In the genomic region with DNA sequence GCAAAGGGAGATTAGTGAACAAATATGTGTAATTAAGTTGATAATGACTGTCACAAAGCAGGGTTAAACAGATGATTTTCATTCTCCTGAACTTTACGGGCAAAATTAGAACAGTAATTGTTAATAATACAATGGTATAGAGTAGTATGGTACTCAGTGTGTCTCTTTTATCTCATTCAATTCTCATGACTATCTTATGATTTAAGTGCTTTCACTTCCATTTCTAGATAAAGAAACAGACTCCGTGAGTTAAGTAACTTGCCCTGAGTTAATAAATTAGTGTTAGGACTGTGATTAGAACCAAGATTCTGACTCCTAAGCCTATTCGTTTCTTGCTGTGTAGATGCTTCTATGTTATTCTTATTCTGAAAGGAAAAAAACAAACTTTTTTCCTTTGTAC, we compare ENCODE assay signal across 17 cellular contexts. TPM values are rescaled to one million over a fixed set of nuclear protein-coding genes. Genes with fewer than 3 reads are reported as not detected.
DNase-seq lines count a peak whose midpoint lies in the region; ATAC-seq and TF ChIP-seq lines count a peak whose summit lies in the region.
"Had no signal": no experiment of that assay in that cellular context is flagged by ENCODE, and none has a peak within 500 bp of the region (broad histone marks: within the 10 kb centered on the region; RNA-seq: fewer than 3 reads in every experiment).

No MANE protein-coding gene starts in this region.

- no peaks in the 10 kb centered on the region for H3K9me2 ChIP-seq in DOHH2 (replicated peaks; ENCODE audit: control insufficient read depth, low read length)

- in situ Hi-C loops in GM13977 (cut with MboI; ENCODE audit: low pct_unique_long_range_greater_than_20kb, low sequenced_read_pairs, unreplicated experiment), result no loop called here

- TF ChIP-seq CTCF in DOHH2 (IDR thresholded peaks at IDR 0.05; ENCODE audit: low read depth, low read length, poor library complexity, severe bottlenecking) (no peak), GM13977 (IDR thresholded peaks at IDR 0.05; ENCODE audit: extremely low read depth, insufficient read depth, missing control alignments) (no peak), glutamatergic neuron (IDR thresholded peaks at IDR 0.05; ENCODE audit: partially characterized antibody, unreplicated experiment) (no peak)

- no peak for ATAC-seq in memory B cell (ENCODE audit: low read depth)

- H4K20me1 ChIP-seq in DOHH2 (ENCODE audit: control insufficient read depth, insufficient read depth, low read depth, low read length), result no peaks in the 10 kb centered on the region

- H3K36me3 ChIP-seq in DOHH2 (ENCODE audit: control insufficient read depth, low read length), result peaks cover 87% of the 10 kb centered on the region

- H3K4me3 Mint-ChIP-seq in IgD-negative memory B cell (peak overlapping the region in 3 of 4 donors; percentile 13 to 80 (median 21)), memory B cell (no peak overlapping the region), glutamatergic neuron (ENCODE audit: unreplicated experiment) (no peak overlapping the region)
- H3K4me3 Mint-ChIP-seq: CD4-positive, alpha-beta memory T cell; HFFc6 had no signal

- peaks cover 53% of the 10 kb centered on the region for H3K79me2 ChIP-seq in DOHH2 (ENCODE audit: control insufficient read depth, low read length)

- peak overlapping the region; percentile 61 for H3K4me3 ChIP-seq in DOHH2 (ENCODE audit: low read length)
- H3K4me3 ChIP-seq: SK-N-MC had no signal

- H3K27ac Mint-ChIP-seq in IgD-negative memory B cell (peak overlapping the region in 2 of 3 donors; percentile 44 to 53), memory B cell (peak overlapping the region; percentile 87), glutamatergic neuron (ENCODE audit: unreplicated experiment) (no peak overlapping the region)
- H3K27ac Mint-ChIP-seq: HFFc6 had no signal

- H3K36me3 Mint-ChIP-seq in IgD-negative memory B cell, result peaks cover 7% of the 10 kb centered on the region
- H3K36me3 Mint-ChIP-seq in memory B cell, result peaks cover 24% of the 10 kb centered on the region
- peaks cover 12% of the 10 kb centered on the region for H3K36me3 Mint-ChIP-seq in glutamatergic neuron (ENCODE audit: unreplicated experiment)

- peaks cover 35 to 45% (median 41%) of the 10 kb centered on the region in 3 donors for H3K4me1 Mint-ChIP-seq in IgD-negative memory B cell
- peaks cover 24% of the 10 kb centered on the region for H3K4me1 Mint-ChIP-seq in memory B cell
- H3K4me1 Mint-ChIP-seq in glutamatergic neuron (ENCODE audit: low read depth, unreplicated experiment), result no peaks in the 10 kb centered on the region

- H3K27me3 ChIP-seq in DOHH2 (ENCODE audit: control insufficient read depth, low read length), result no peaks in the 10 kb centered on the region

- H3F3A ChIP-seq in DOHH2 (ENCODE audit: control insufficient read depth, insufficient read depth), result peaks cover 24% of the 10 kb centered on the region

- DNase-seq in GM13977 (ENCODE audit: low spot score) (peak; percentile 27), memory B cell (ENCODE audit: low spot score in 2 of 2) (no peak), NCI-H748 (lab: John Stamatoyannopoulos, UW; ENCODE audit: unreplicated experiment) (no peak), glutamatergic neuron (no peak), NCI-H1694 (lab: John Stamatoyannopoulos, UW) (no peak)
- DNase-seq in stimulated activated CD4-positive, alpha-beta T cell treated with anti-CD3 and anti-CD28 coated beads, Interleukin-15, amount 100 ng/mL, for 24 hours, result no peak
- DNase-seq: Calu3; CD4-positive, alpha-beta memory T cell; H7; HFFc6; NCI-H1092 treated with DMSO at 0.1 percent for 48 hours; NCI-H748 treated with DMSO at 0.1 percent for 48 hours; NK-92 treated with Interleukin-12 subunit alpha and Interleukin-12 subunit beta, amount 100 ng/mL, for 24 hours; SHP77 had no signal

- H3K27me3 Mint-ChIP-seq in IgD-negative memory B cell (no peaks in the 10 kb centered on the region), memory B cell (no peaks in the 10 kb centered on the region), glutamatergic neuron (ENCODE audit: unreplicated experiment) (peaks cover 2% of the 10 kb centered on the region)
- H3K27me3 Mint-ChIP-seq: CD4-positive, alpha-beta memory T cell had no signal

- peaks cover 52% of the 10 kb centered on the region for H3K4me1 ChIP-seq in DOHH2 (ENCODE audit: control insufficient read depth, low read length)

- peak overlapping the region; percentile 82 for H3K27ac ChIP-seq in DOHH2 (ENCODE audit: low read depth, low read length)
- H3K27ac ChIP-seq: SK-N-MC had no signal

- H3K9me3 Mint-ChIP-seq in IgD-negative memory B cell (no peaks in the 10 kb centered on the region), memory B cell (no peaks in the 10 kb centered on the region), glutamatergic neuron (ENCODE audit: unreplicated experiment) (peaks cover 2% of the 10 kb centered on the region)
- H3K9me3 Mint-ChIP-seq: CD4-positive, alpha-beta memory T cell; HFFc6 had no signal

- H3K4me2 ChIP-seq in DOHH2 (ENCODE audit: low read length), result peak overlapping the region; percentile 72

- H3K9me3 ChIP-seq in DOHH2 (ENCODE audit: control insufficient read depth, insufficient read depth, low read length), result peaks cover 7% of the 10 kb centered on the region; the same call in 1 of the 2 replicates

RNA-seq across cellular contexts. Expression of gene PIH1D2, which starts 22.0 kb away (rescaled TPM):
- not detected for polyA plus RNA-seq in IgD-negative memory B cell
- total RNA-seq in glutamatergic neuron (ENCODE audit: unreplicated experiment), result 1.4 TPM
- total RNA-seq: CD4-positive, alpha-beta memory T cell had no signal
- polyA plus RNA-seq: CD4-positive, alpha-beta memory T cell had no signal

RNA-seq across cellular contexts. Expression of gene NKAPD1, which starts 22.3 kb away (rescaled TPM):
- 18.7 TPM for polyA plus RNA-seq in IgD-negative memory B cell
- total RNA-seq in glutamatergic neuron (ENCODE audit: unreplicated experiment), result 22.3 TPM

RNA-seq across cellular contexts. Expression of gene DLAT, which starts 26.6 kb away (rescaled TPM):
- polyA plus RNA-seq in IgD-negative memory B cell, result 27.8 TPM
- total RNA-seq in glutamatergic neuron (ENCODE audit: unreplicated experiment), result 55.0 TPM

RNA-seq across cellular contexts. Expression of gene TIMM8B, which starts 34.8 kb away (rescaled TPM):
- polyA plus RNA-seq in IgD-negative memory B cell, result 55.9 TPM
- total RNA-seq in glutamatergic neuron (ENCODE audit: unreplicated experiment), result 88.9 TPM

RNA-seq across cellular contexts. Expression of gene SDHD, which starts 34.9 kb away (rescaled TPM):
- 142 TPM for polyA plus RNA-seq in IgD-negative memory B cell
- 19.7 TPM for total RNA-seq in glutamatergic neuron (ENCODE audit: unreplicated experiment)

Comparison
In these comparisons a context has a peak if more than half of its experiments do, and no peak if none do; other contexts are left out.
1. H3K4me3 Mint-ChIP-seq: peak in IgD-negative memory B cell (3 of 4); none in memory B cell (single experiment) and glutamatergic neuron (single experiment).